Comparison of ENCODE assay signal across 29 cellular contexts in genomic region chr21:42101246-42101645, GRCh38. TPM values are rescaled to one million over a fixed set of nuclear protein-coding genes. Genes with fewer than 3 reads are reported as not detected.
"Had no signal": no experiment of that assay in that cellular context is flagged by ENCODE, and none has a peak within 500 bp of the region (broad histone marks: within the 10 kb centered on the region; RNA-seq: fewer than 3 reads in every experiment).

No MANE protein-coding gene starts in this region.

- H3K4me1 Mint-ChIP-seq: activated CD4-positive, alpha-beta memory T cell treated with anti-CD3 and anti-CD28 coated beads, Interleukin-2, amount 10 ng/mL, durations not matched to agents 7 days and 5 days; activated CD4-positive, alpha-beta T cell treated with anti-CD3 and anti-CD28 coated beads, Interleukin-2, amount 10 ng/mL, durations not matched to agents 24 days and 14 days; central memory CD8-positive, alpha-beta T cell had no signal

- DNase-seq: activated CD4-positive, alpha-beta memory T cell treated with anti-CD3 and anti-CD28 coated beads, Interleukin-2, amount 10 ng/mL, durations not matched to agents 7 days and 5 days; activated CD4-positive, alpha-beta T cell treated with anti-CD3 and anti-CD28 coated beads, Interleukin-2, amount 10 ng/mL, durations not matched to agents 24 days and 14 days; activated effector memory CD4-positive, alpha-beta T cell treated with Interleukin-2 at 50 U/mL for 16 hours; activated naive CD4-positive, alpha-beta T cell treated with anti-CD3 and anti-CD28 coated beads for 36 hours; activated naive CD8-positive, alpha-beta T cell treated with anti-CD3 and anti-CD28 coated beads, Interleukin-2, amount 10 ng/mL, durations not matched to agents 7 days and 5 days; activated T-cell treated with anti-CD3 and anti-CD28 coated beads, Interleukin-2, amount 50 U/mL, for 72 hours; amniotic stem cell; dorsolateral prefrontal cortex; effector memory CD8-positive, alpha-beta T cell; foreskin melanocyte; hypothalamus; naive thymus-derived CD4-positive, alpha-beta T cell; posterior cingulate gyrus; stimulated activated CD4-positive, alpha-beta T cell treated with anti-CD3 and anti-CD28 coated beads, Interleukin-12 subunit alpha, Interleukin-12 subunit beta, amount 100 ng/mL, for 4 hours; SW 1271; testis had no signal

- H3K36me3 ChIP-seq: breast epithelium, upper lobe of left lung had no signal

- H3K36me3 Mint-ChIP-seq: activated naive CD8-positive, alpha-beta T cell treated with anti-CD3 and anti-CD28 coated beads, Interleukin-2, amount 10 ng/mL, durations not matched to agents 7 days and 5 days; memory B cell; naive thymus-derived CD4-positive, alpha-beta T cell; stimulated activated memory B cell treated with anti-CD40 and anti-IgM and Interleukin-4, amounts not matched to agents 10 μg/mL and 1 μg/mL and 100 μg/mL, for 72 hours had no signal

- H3K4me3 Mint-ChIP-seq: activated CD4-positive, alpha-beta memory T cell treated with anti-CD3 and anti-CD28 coated beads, Interleukin-2, amount 10 ng/mL, durations not matched to agents 7 days and 5 days; activated CD4-positive, alpha-beta T cell treated with anti-CD3 and anti-CD28 coated beads, Interleukin-2, amount 10 ng/mL, durations not matched to agents 24 days and 14 days; activated naive CD4-positive, alpha-beta T cell treated with anti-CD3 and anti-CD28 coated beads for 36 hours; activated naive CD8-positive, alpha-beta T cell treated with anti-CD3 and anti-CD28 coated beads, Interleukin-2, amount 10 ng/mL, durations not matched to agents 7 days and 5 days; activated T-cell treated with anti-CD3 and anti-CD28 coated beads, Interleukin-2, amount 50 U/mL, for 72 hours; central memory CD8-positive, alpha-beta T cell; effector memory CD8-positive, alpha-beta T cell; memory B cell; naive thymus-derived CD4-positive, alpha-beta T cell; neural crest cell; stimulated activated memory B cell treated with anti-CD40 and anti-IgM and Interleukin-4, amounts not matched to agents 10 μg/mL and 1 μg/mL and 100 μg/mL, for 72 hours had no signal

- H3K27me3 ChIP-seq: breast epithelium, dorsolateral prefrontal cortex, testis, upper lobe of left lung had no signal

- ATAC-seq: activated CD4-positive, CD25-positive, alpha-beta regulatory T cell treated with anti-CD3 and anti-CD28 coated beads, Interleukin-2, amount 50 U/mL, for 24 hours; activated T-cell treated with anti-CD3 and anti-CD28 coated beads, Interleukin-2, amount 50 U/mL, for 72 hours; effector memory CD8-positive, alpha-beta T cell; esophagus mucosa; naive thymus-derived CD4-positive, alpha-beta T cell; stimulated activated memory B cell treated with anti-CD40 and anti-IgM and Interleukin-4, amounts not matched to agents 10 μg/mL and 1 μg/mL and 100 μg/mL, for 72 hours had no signal

- H3K4me3 ChIP-seq: breast epithelium, dorsolateral prefrontal cortex, testis, upper lobe of left lung had no signal

- H3K9me3 Mint-ChIP-seq: activated CD4-positive, alpha-beta memory T cell treated with anti-CD3 and anti-CD28 coated beads, Interleukin-2, amount 10 ng/mL, durations not matched to agents 7 days and 5 days; activated CD4-positive, alpha-beta T cell treated with anti-CD3 and anti-CD28 coated beads, Interleukin-2, amount 10 ng/mL, durations not matched to agents 24 days and 14 days; activated naive CD4-positive, alpha-beta T cell treated with anti-CD3 and anti-CD28 coated beads for 36 hours; activated naive CD8-positive, alpha-beta T cell treated with anti-CD3 and anti-CD28 coated beads, Interleukin-2, amount 10 ng/mL, durations not matched to agents 7 days and 5 days; activated T-cell treated with anti-CD3 and anti-CD28 coated beads, Interleukin-2, amount 50 U/mL, for 72 hours; central memory CD8-positive, alpha-beta T cell; effector memory CD8-positive, alpha-beta T cell; memory B cell; naive thymus-derived CD4-positive, alpha-beta T cell; neural crest cell; stimulated activated memory B cell treated with anti-CD40 and anti-IgM and Interleukin-4, amounts not matched to agents 10 μg/mL and 1 μg/mL and 100 μg/mL, for 72 hours had no signal

- FAIRE-seq: colon, endothelial cell of umbilical vein had no signal

- H3K27ac Mint-ChIP-seq: activated CD4-positive, alpha-beta memory T cell treated with anti-CD3 and anti-CD28 coated beads, Interleukin-2, amount 10 ng/mL, durations not matched to agents 7 days and 5 days; activated CD4-positive, alpha-beta T cell treated with anti-CD3 and anti-CD28 coated beads, Interleukin-2, amount 10 ng/mL, durations not matched to agents 24 days and 14 days; activated naive CD4-positive, alpha-beta T cell treated with anti-CD3 and anti-CD28 coated beads for 36 hours; activated naive CD8-positive, alpha-beta T cell treated with anti-CD3 and anti-CD28 coated beads, Interleukin-2, amount 10 ng/mL, durations not matched to agents 7 days and 5 days; activated T-cell treated with anti-CD3 and anti-CD28 coated beads, Interleukin-2, amount 50 U/mL, for 72 hours; memory B cell; stimulated activated memory B cell treated with anti-CD40 and anti-IgM and Interleukin-4, amounts not matched to agents 10 μg/mL and 1 μg/mL and 100 μg/mL, for 72 hours had no signal

- H3K27ac ChIP-seq: breast epithelium, dorsolateral prefrontal cortex, testis, upper lobe of left lung had no signal

- H3K4me1 ChIP-seq: breast epithelium, testis had no signal

- H3K9me3 ChIP-seq: breast epithelium, testis, upper lobe of left lung had no signal

RNA-seq across cellular contexts. Expression of gene UMODL1, which starts 30.1 kb away (rescaled TPM):
- total RNA-seq: activated CD4-positive, alpha-beta T cell treated with anti-CD3 and anti-CD28 coated beads, Interleukin-2, amount 10 ng/mL, durations not matched to agents 24 days and 14 days; activated naive CD4-positive, alpha-beta T cell treated with anti-CD3 and anti-CD28 coated beads for 36 hours; breast epithelium; endothelial cell of umbilical vein; mucosa of gallbladder; neural crest cell; omental fat pad; renal cortical epithelial cell had no signal
- polyA plus RNA-seq: endothelial cell of umbilical vein had no signal
